8 cellular contexts compared by ENCODE assay signal in genomic region chr4:128601992-128602695, GRCh38.
DNase-seq lines count a peak whose midpoint lies in the region; ATAC-seq and TF ChIP-seq lines count a peak whose summit lies in the region.
"Had no signal": no experiment of that assay in that cellular context is flagged by ENCODE, and none has a peak within 500 bp of the region (broad histone marks: within the 10 kb centered on the region; RNA-seq: fewer than 3 reads in every experiment).

No MANE protein-coding gene starts in this region.

- H3K4me1 Mint-ChIP-seq in type B pancreatic cell (ENCODE audit: unreplicated experiment), result peaks cover 30% of the 10 kb centered on the region

- TF ChIP-seq CTCF in choroid plexus epithelial cell (conservative IDR thresholded peaks at IDR 0.05; ENCODE audit: low read depth, low read length) (no peak), type B pancreatic cell (conservative IDR thresholded peaks at IDR 0.05) (no peak)

- DNase-seq in LHCN-M2 (ENCODE audit: low read depth), result peak; percentile 66
- DNase-seq in choroid plexus epithelial cell (ENCODE audit: low read depth), result peak; percentile 89
- peak; percentile 57 for DNase-seq in kidney tubule cell (ENCODE audit: low spot score)
- DNase-seq in type B pancreatic cell (ENCODE audit: extremely low spot score, unreplicated experiment), result no peak
- DNase-seq in NCI-H82 treated with DMSO at 0.1 percent for 48 hours (lab: John Stamatoyannopoulos, UW; ENCODE audit: unreplicated experiment), result no peak
- DNase-seq in activated effector memory CD4-positive, alpha-beta T cell treated with anti-CD3 and anti-CD28 coated beads, Interleukin-2, amount 50 U/mL, for 16 hours, result no peak

- ATAC-seq in HG03432 (IDR thresholded peaks at IDR 0.05; ENCODE audit: unreplicated experiment), result no peak

- H3K27me3 Mint-ChIP-seq in type B pancreatic cell, result no peaks in the 10 kb centered on the region

- H3K9me3 Mint-ChIP-seq in type B pancreatic cell, result no peaks in the 10 kb centered on the region

- H3K4me3 ChIP-seq in choroid plexus epithelial cell (ENCODE audit: low read depth, low read length), result no peak overlapping the region
- H3K4me3 ChIP-seq: thoracic aorta had no signal

- H3K4me3 Mint-ChIP-seq in type B pancreatic cell, result peak overlapping the region; percentile 40

- no peaks in the 10 kb centered on the region for H3K36me3 Mint-ChIP-seq in type B pancreatic cell

- peak overlapping the region; percentile 43 for H3K27ac Mint-ChIP-seq in type B pancreatic cell

Comparison
In these comparisons a context has a peak if more than half of its experiments do, and no peak if none do; other contexts are left out.
1. DNase-seq: peak in LHCN-M2 (single experiment), choroid plexus epithelial cell (single experiment) and kidney tubule cell (single experiment); none in type B pancreatic cell (single experiment), NCI-H82 treated with DMSO at 0.1 percent for 48 hours (single experiment) and activated effector memory CD4-positive, alpha-beta T cell treated with anti-CD3 and anti-CD28 coated beads, Interleukin-2, amount 50 U/mL, for 16 hours (single experiment).